In genomic region chr18:21703241-21703820, GRCh38 we compare ENCODE assay signal across 8 cellular contexts. TPM values are rescaled to one million over a fixed set of nuclear protein-coding genes. Genes with fewer than 3 reads are reported as not detected.
A peak's percentile ranks its signal among the peaks of the same experiment; 100 is the strongest.
DNase-seq lines count a peak whose midpoint lies in the region; ATAC-seq, FAIRE-seq and TF ChIP-seq lines count a peak whose summit lies in the region.

No MANE protein-coding gene starts in this region.

- no peaks in the 10 kb centered on the region for H3K9me3 Mint-ChIP-seq in astrocyte (ENCODE audit: unreplicated experiment)

- CTCF ChIA-PET in AG04449 (lab: Yijun Ruan, JAX): interaction anchor here (1.4 kb wide), 1 partner anchor 10 kb away, joined by 6 read pairs; no protein-coding TSS in a partner anchor

- FAIRE-seq in astrocyte (lab: Jason Lieb, UNC): no peak

- DNase-seq in AG04449 (ENCODE audit: low read depth, low spot score) (no peak), NCI-H526 (lab: John Stamatoyannopoulos, UW) (peak; percentile 29 to 61), astrocyte (ENCODE audit: low read depth) (no peak), left lobe of liver (ENCODE audit: low spot score) (no peak), superior temporal gyrus (ENCODE audit: extremely low spot score) (no peak)
- DNase-seq in stimulated activated naive CD4-positive, alpha-beta T cell treated with Interleukin-2 at 50 U/mL for 16 hours (lab: John Stamatoyannopoulos, UW): peak; percentile 22

- H3K4me1 Mint-ChIP-seq in astrocyte (ENCODE audit: low read depth, unreplicated experiment): peaks cover 4% of the 10 kb centered on the region

- H3K9ac ChIP-seq in astrocyte (ENCODE audit: low read length): peak overlapping the region; percentile 79

- H3K9me3 ChIP-seq in astrocyte (ENCODE audit: insufficient read depth, low read depth, low read length): no peaks in the 10 kb centered on the region

- H3K79me2 ChIP-seq in astrocyte (ENCODE audit: insufficient read depth, low read length): no peaks in the 10 kb centered on the region

- H2AFZ ChIP-seq in astrocyte (ENCODE audit: low read depth, low read length): peak overlapping the region; percentile 87

- no peaks in the 10 kb centered on the region for H3K36me3 Mint-ChIP-seq in astrocyte (ENCODE audit: low read depth, unreplicated experiment)

- no peaks in the 10 kb centered on the region for H3K27me3 ChIP-seq in astrocyte (ENCODE audit: insufficient read depth, low read length)

- peak overlapping the region; percentile 77 for H3K27ac Mint-ChIP-seq in astrocyte (ENCODE audit: unreplicated experiment)

- no peaks in the 10 kb centered on the region for H4K20me1 ChIP-seq in astrocyte (ENCODE audit: insufficient read depth, low read length)

- H3K36me3 ChIP-seq in astrocyte (ENCODE audit: insufficient read depth, low read length): no peaks in the 10 kb centered on the region

- peaks cover 5% of the 10 kb centered on the region for H3K4me1 ChIP-seq in astrocyte (ENCODE audit: insufficient read depth, low read length)

- peak overlapping the region; percentile 86 for H3K4me2 ChIP-seq in astrocyte (ENCODE audit: low read length)

- H3K4me3 ChIP-seq in AG04449 (ENCODE audit: low read depth, low read length) (peak overlapping the region; percentile 82), astrocyte (ENCODE audit: insufficient read depth, low read depth, low read length) (peak overlapping the region; percentile 72)

- no peak overlapping the region for H3K27ac ChIP-seq in astrocyte (ENCODE audit: low read depth, low read length)

- peak; percentile 15 for ATAC-seq in GM18909 (IDR thresholded peaks at IDR 0.05; ENCODE audit: poor library complexity, unreplicated experiment)
- ATAC-seq in left lobe of liver: peak; percentile 2
- no peak for ATAC-seq in GM21390 (IDR thresholded peaks at IDR 0.05; ENCODE audit: unreplicated experiment)

- peak overlapping the region; percentile 91 for H3K4me3 Mint-ChIP-seq in astrocyte (ENCODE audit: unreplicated experiment)

- H3K27me3 Mint-ChIP-seq in astrocyte (ENCODE audit: low read depth, unreplicated experiment): no peaks in the 10 kb centered on the region

- POLR2A ChIA-PET in AG04449 (lab: Yijun Ruan, JAX): interaction anchor here (0.7 kb wide), 1 partner anchor 37 kb away, joined by 4 read pairs; the partner anchor contains the start of gene MIB1

- TF ChIP-seq CTCF in AG04449 (IDR thresholded peaks at IDR 0.05; ENCODE audit: insufficient read depth, low read length, missing control alignments) (no peak), astrocyte (IDR thresholded peaks at IDR 0.05; ENCODE audit: insufficient read depth, low read depth, low read length) (no peak)

RNA-seq across cellular contexts. Expression of gene ABHD3, which starts 1.2 kb away (rescaled TPM):
- 5.1 and 6.4 TPM in 2 replicates for total RNA-seq in astrocyte
- 21.3 TPM for total RNA-seq in left lobe of liver

RNA-seq across cellular contexts. Expression of gene MIB1, which starts 37.3 kb away (rescaled TPM):
- total RNA-seq in astrocyte (56.1 and 56.8 TPM in 2 replicates), left lobe of liver (16.4 TPM)

Comparison
In these comparisons a context has a peak if more than half of its experiments do, and no peak if none do; other contexts are left out.
1. DNase-seq: peak in NCI-H526 (2 of 2) and stimulated activated naive CD4-positive, alpha-beta T cell treated with Interleukin-2 at 50 U/mL for 16 hours (single experiment); none in AG04449 (single experiment), astrocyte (single experiment), left lobe of liver (single experiment) and superior temporal gyrus (single experiment).